In genomic region chr9:29213374-29214161, GRCh38 we compare ENCODE assay signal across 8 cellular contexts. TPM values are rescaled to one million over a fixed set of nuclear protein-coding genes. Genes with fewer than 3 reads are reported as not detected.
DNase-seq lines count a peak whose midpoint lies in the region; ATAC-seq lines count a peak whose summit lies in the region.

TSS of gene LINGO2 (minus strand) at chr9:29213601.

- peaks cover 68% of the 10 kb centered on the region for H3K27me3 ChIP-seq in mononuclear cell (ENCODE audit: insufficient read depth, low read length)

- no peaks in the 10 kb centered on the region for H3K9me3 ChIP-seq in mononuclear cell (ENCODE audit: low read depth, low read length)

- DNase-seq in ELR (ENCODE audit: low read depth): peak; percentile 16
- DNase-seq in NCI-H2171 (lab: John Stamatoyannopoulos, UW): peak; percentile 55
- DNase-seq in cerebellum (ENCODE audit: low spot score): no peak
- no peak for DNase-seq in GM19240 (ENCODE audit: insufficient read length, low spot score)
- no peak for DNase-seq in activated gamma-delta T cell treated with Interleukin-2 at 50 U/mL for 16 hours

- peak within 1 kb of the TSS; percentile 23 for H3K4me3 ChIP-seq in mononuclear cell (ENCODE audit: low read length)

- peaks cover 11% of the 10 kb centered on the region for H3K4me1 ChIP-seq in mononuclear cell (ENCODE audit: insufficient read depth, low read length)

- ATAC-seq in GM18520 (IDR thresholded peaks at IDR 0.05; ENCODE audit: unreplicated experiment) (no peak), HG03378 (IDR thresholded peaks at IDR 0.05; ENCODE audit: unreplicated experiment) (no peak)

RNA-seq across cellular contexts. Expression of gene LINGO2, which starts in this region (rescaled TPM):
- total RNA-seq in cerebellum (67.9 TPM), mononuclear cell (0.52 TPM)

Comparison
In these comparisons a context has a peak if more than half of its experiments do, and no peak if none do; other contexts are left out.
1. RNA of gene LINGO2 (total RNA-seq): 67.9 TPM in cerebellum (single experiment); 0.52 TPM in mononuclear cell (single experiment); every median in the first group is over 10 times any median in the second.
2. DNase-seq: peak in ELR (single experiment) and NCI-H2171 (single experiment); none in cerebellum (single experiment), GM19240 (single experiment) and activated gamma-delta T cell treated with Interleukin-2 at 50 U/mL for 16 hours (single experiment).